ENCODE assay signal across 9 cellular contexts in the genomic region with DNA sequence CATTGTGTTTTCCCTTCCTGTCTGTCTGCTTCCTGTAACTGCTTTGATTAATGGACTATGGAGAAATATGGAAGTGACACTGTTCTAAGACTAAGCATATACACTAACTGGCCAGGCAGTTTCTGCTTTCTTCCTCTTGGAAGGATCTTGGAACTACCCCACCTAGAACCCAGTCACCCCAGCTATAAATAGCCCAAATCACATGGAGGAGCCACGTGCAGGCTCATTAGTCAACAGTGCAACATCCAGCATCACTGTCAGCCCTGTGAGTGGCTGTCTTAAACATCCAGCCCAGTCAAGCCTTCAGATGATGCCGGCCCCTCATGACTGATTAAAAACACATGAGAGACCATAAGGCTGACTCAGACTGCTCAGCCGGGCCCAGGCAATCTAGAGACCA. TPM values are rescaled to one million over a fixed set of nuclear protein-coding genes. Genes with fewer than 3 reads are reported as not detected.
A peak's percentile ranks its signal among the peaks of the same experiment; 100 is the strongest.
DNase-seq lines count a peak whose midpoint lies in the region; ATAC-seq, FAIRE-seq and TF ChIP-seq lines count a peak whose summit lies in the region.
"Had no signal": no experiment of that assay in that cellular context is flagged by ENCODE, and none has a peak within 500 bp of the region (broad histone marks: within the 10 kb centered on the region; RNA-seq: fewer than 3 reads in every experiment).

No MANE protein-coding gene starts in this region.

- 49% methylated on average over 3 of the region's 3 CpGs for WGBS in GM12878 (ENCODE audit: insufficient coverage, insufficient replicate concordance, low lambda C conversion rate, missing lambda C conversion rate)

- TF ChIP-seq RAD21 in GM12878 (IDR thresholded peaks at IDR 0.05; ENCODE audit: insufficient read depth, low read depth, low read length): no peak

- no peaks in the 10 kb centered on the region; a peak in 1 of 4 replicates for H3K36me3 ChIP-seq in GM12878 (ENCODE audit: control insufficient read depth in 2 of 2, insufficient read depth in 2 of 2, low read length in 1 of 2)
- H3K36me3 ChIP-seq: Peyer's patch had no signal

- H3K4me1 Mint-ChIP-seq in T-cell: no peaks in the 10 kb centered on the region

- no peak overlapping the region for H3K27ac ChIP-seq in GM12878 (ENCODE audit: control insufficient read depth, insufficient read depth)
- H3K27ac ChIP-seq: Peyer's patch had no signal

- RAD21 ChIA-PET in GM12878 (lab: Charles Lee; ENCODE audit: unreplicated experiment): no interaction called here

- ATAC-seq in GM12878 (peak; percentile 50), T-cell (replicated peaks in 1 of 4) (no peak), HG02938 (IDR thresholded peaks at IDR 0.05; ENCODE audit: unreplicated experiment) (no peak), GM19328 (IDR thresholded peaks at IDR 0.05; ENCODE audit: unreplicated experiment) (no peak)

- no peak overlapping the region for H3K4me3 Mint-ChIP-seq in T-cell

- no peaks in the 10 kb centered on the region for H3K27me3 ChIP-seq in GM12878 (replicated peaks in 1 of 2; ENCODE audit: control insufficient read depth in 2 of 2, insufficient read depth in 2 of 2, low read length in 1 of 2)
- H3K27me3 ChIP-seq: Peyer's patch had no signal

- H3K9me3 Mint-ChIP-seq in T-cell: no peaks in the 10 kb centered on the region

- intact Hi-C loops in GM12878 (cut with micrococcal nuclease; ENCODE audit: unreplicated experiment): no loop called here

- no peak overlapping the region for H3K27ac Mint-ChIP-seq in T-cell

- no peak overlapping the region for H2AFZ ChIP-seq in GM12878 (ENCODE audit: control insufficient read depth, low read depth, low read length)

- H3K4me2 ChIP-seq in GM12878 (ENCODE audit: control insufficient read depth, insufficient read depth): no peak overlapping the region

- no TSS peak for BruUV-seq in GM12878 (replicated peaks; lab: Mats Ljungman, UMichigan)

- POLR2A ChIA-PET in HEK293T (lab: Yijun Ruan, JAX) (no interaction called here), GM12878 (lab: Charles Lee) (no interaction called here), T-cell (lab: Charles Lee) (interaction anchor here in 1 of 2 donors (0.6 kb wide), 1 partner anchor 12 kb away, joined by 6 read pairs; no protein-coding TSS in a partner anchor)

- no peaks in the 10 kb centered on the region for H4K20me1 ChIP-seq in GM12878 (ENCODE audit: control insufficient read depth, insufficient read depth)

- SMC1A ChIA-PET in GM12878 (lab: Charles Lee; ENCODE audit: uncharacterized antibody, unreplicated experiment): interaction anchor here (0.5 to 2.4 kb wide), 4 partner anchors 8 to 37 kb away, joined by 3 to 6 read pairs (median 3); no protein-coding TSS in a partner anchor

- H3K4me1 ChIP-seq in GM12878 (ENCODE audit: control insufficient read depth, insufficient read depth, low read length): no peaks in the 10 kb centered on the region
- H3K4me1 ChIP-seq: Peyer's patch had no signal

- TF ChIP-seq CTCF in GM12878 (IDR thresholded peaks at IDR 0.05 in 2 of 3, conservative IDR thresholded peaks at IDR 0.05 in 1 of 3; ENCODE audit: control insufficient read depth in 2 of 3, extremely low read depth in 1 of 3, insufficient read depth in 1 of 3, low read depth in 3 of 3, low read length in 3 of 3): no peak

- H3K27me3 Mint-ChIP-seq in T-cell: no peaks in the 10 kb centered on the region

- H3K36me3 Mint-ChIP-seq in T-cell: no peaks in the 10 kb centered on the region

- H3K9me3 ChIP-seq in GM12878 (replicated peaks; ENCODE audit: control insufficient read depth, insufficient read depth, low read length): no peaks in the 10 kb centered on the region
- H3K9me3 ChIP-seq: Peyer's patch had no signal

- DNase-seq in A172 (ENCODE audit: low spot score) (peak; percentile 67), HEK293T (ENCODE audit: extremely low spot score) (no peak), GM12878 (ENCODE audit: low read depth, low spot score) (no peak), islet precursor cell (peak; percentile 70), T-cell (no peak), NCI-H526 (lab: John Stamatoyannopoulos, UW) (no peak)

- no peak overlapping the region for H3K4me3 ChIP-seq in GM12878
- H3K4me3 ChIP-seq: Peyer's patch had no signal

- no peak for FAIRE-seq in GM12878 (lab: Jason Lieb, UNC)

- no peak for TF ChIP-seq EP300 in GM12878 (IDR thresholded peaks at IDR 0.05; ENCODE audit: borderline replicate concordance in 1 of 2, control insufficient read depth in 1 of 2, low read depth in 2 of 2, low read length in 2 of 2)

- H3K9ac ChIP-seq in GM12878 (ENCODE audit: control insufficient read depth, insufficient read depth, low read length): no peak overlapping the region

- in situ Hi-C loops in GM12878 (cut with MboI): no loop called here

- CTCF ChIA-PET in HEK293T (lab: Yijun Ruan, JAX) (no interaction called here), GM12878 (lab: Yijun Ruan, JAX) (interaction anchor here (1.2 kb wide), 1 partner anchor 57 kb away, joined by 3 read pairs; no protein-coding TSS in a partner anchor), T-cell (lab: Charles Lee) (no interaction called here)

- no peaks in the 10 kb centered on the region; the same call in none of the 2 replicates for H3K79me2 ChIP-seq in GM12878 (ENCODE audit: control insufficient read depth, insufficient read depth, low read length)

- no peak for TF ChIP-seq POLR2A in GM12878 (IDR thresholded peaks at IDR 0.05; ENCODE audit: low read depth, low read length)

TF ChIP-seq in HEK293T, 16 proteins besides CTCF, POLR2A, EP300 and RAD21:
- TF ChIP-seq SUZ12 (IDR thresholded peaks at IDR 0.05) (no peak), L3MBTL2 (conservative IDR thresholded peaks at IDR 0.05) (no peak), TARDBP (IDR thresholded peaks at IDR 0.05) (no peak)
- TF ChIP-seq, protein P1, sequence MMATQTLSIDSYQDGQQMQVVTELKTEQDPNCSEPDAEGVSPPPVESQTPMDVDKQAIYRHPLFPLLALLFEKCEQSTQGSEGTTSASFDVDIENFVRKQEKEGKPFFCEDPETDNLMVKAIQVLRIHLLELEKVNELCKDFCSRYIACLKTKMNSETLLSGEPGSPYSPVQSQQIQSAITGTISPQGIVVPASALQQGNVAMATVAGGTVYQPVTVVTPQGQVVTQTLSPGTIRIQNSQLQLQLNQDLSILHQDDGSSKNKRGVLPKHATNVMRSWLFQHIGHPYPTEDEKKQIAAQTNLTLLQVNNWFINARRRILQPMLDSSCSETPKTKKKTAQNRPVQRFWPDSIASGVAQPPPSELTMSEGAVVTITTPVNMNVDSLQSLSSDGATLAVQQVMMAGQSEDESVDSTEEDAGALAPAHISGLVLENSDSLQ (IDR thresholded peaks at IDR 0.05): 0 out of 2 replicates have a peak, but pooled peaks have one; percentile 11

TF ChIP-seq in GM12878, 131 proteins besides CTCF, POLR2A, EP300 and RAD21:
- peak; percentile 58 for TF ChIP-seq RAD51 (IDR thresholded peaks at IDR 0.05)
- TF ChIP-seq MEF2A (IDR thresholded peaks at IDR 0.05; ENCODE audit: insufficient read depth, low read depth, low read length): no peak
TF ChIP-seq in GM12878: peak in this region for 1.

RNA-seq across cellular contexts. Expression of a gene that starts 39.2 kb away (rescaled TPM):
- 15.8 and 32.8 TPM in 2 replicates for total RNA-seq in A172 (2014; rRNA removed; shearing (Covaris generic))
- total RNA-seq in GM12878 (2013; cell fraction: nucleolus; rRNA removed): 74.1 and 84.6 TPM in 2 replicates
- total RNA-seq in GM12878 (2014; rRNA removed) (89.3 and 106 TPM in 2 replicates), GM12878 (2014; rRNA removed; fragmentation: Illumina TruSeq; extraction: Trizol) (122 and 123 TPM in 2 replicates), GM12878 (2021) (187 and 203 TPM in 2 replicates), T-cell (1 to 10 TPM; 1.2 to 4.2 (median 3.2) TPM)
- polyA plus RNA-seq in GM12878 (2011; ENCODE audit: low read depth): 14.8 TPM
- polyA plus RNA-seq in GM12878 (2011; rRNA removed) (31.2 and 47.4 TPM in 2 replicates), GM12878 (2014; fragmentation: Illumina TruSeq; extraction: Trizol) (74.4 and 107 TPM in 2 replicates), GM12878 (2014; fragmentation: Nextera tagmentation; extraction: Ambion mirVana) (10 to 100 TPM; 26.2 to 38.1 TPM), GM12878 (2014; rRNA removed) (44.6 and 50.4 TPM in 2 replicates), GM12878 (2016; fragmentation: Nextera tagmentation; extraction: Ambion mirVana) (100 to 1,000 TPM; 153 to 162 TPM)
- polyA plus RNA-seq in GM12878 (2011; cell fraction: cytosol; rRNA removed): 10.6 and 17.6 TPM in 2 replicates
- 15.1 and 18.7 TPM in 2 replicates for polyA plus RNA-seq in GM12878 (2011; cell fraction: nucleus; rRNA removed)
- polyA plus RNA-seq in GM12878 (2012): 21.9 and 34.6 TPM in 2 replicates
- polyA minus RNA-seq in GM12878 (2011; rRNA and poly(A)+ RNA removed): 61.8 and 62.7 TPM in 2 replicates
- polyA minus RNA-seq in GM12878 (2011; cell fraction: cytosol; rRNA and poly(A)+ RNA removed): 35.9 and 38.3 TPM in 2 replicates
- polyA minus RNA-seq in GM12878 (2011; cell fraction: nucleus; rRNA and poly(A)+ RNA removed): 27.0 and 40.6 TPM in 2 replicates

Comparison
In these comparisons a context has a peak if more than half of its experiments do, and no peak if none do; other contexts are left out.
1. DNase-seq: peak in A172 (single experiment) and islet precursor cell (single experiment); none in HEK293T (single experiment), GM12878 (single experiment), T-cell (0 of 34) and NCI-H526 (0 of 2).